Comparison of ENCODE assay signal across 24 cellular contexts in the genomic region with DNA sequence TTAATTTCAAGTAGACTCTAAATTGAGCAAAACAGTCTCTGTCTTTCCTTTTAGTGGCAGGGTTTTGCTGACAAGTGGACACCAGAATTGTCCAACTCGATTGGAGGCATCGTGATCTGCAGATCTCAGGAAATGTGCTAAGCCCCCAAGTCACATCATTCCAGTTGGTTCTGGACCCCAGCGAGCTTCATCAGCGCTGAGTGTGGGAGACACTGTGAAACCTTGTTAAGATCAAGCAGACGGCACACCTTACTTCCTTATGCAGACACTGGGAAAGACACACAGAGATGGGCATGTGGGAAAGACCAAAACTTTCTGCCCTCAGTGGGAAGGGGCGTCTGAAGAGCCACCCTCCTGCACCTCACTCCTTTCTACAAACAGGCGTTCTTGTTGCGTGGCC.
DNase-seq lines count a peak whose midpoint lies in the region; TF ChIP-seq lines count a peak whose summit lies in the region.
"Had no signal": no experiment of that assay in that cellular context is flagged by ENCODE, and none has a peak within 500 bp of the region (broad histone marks: within the 10 kb centered on the region; RNA-seq: fewer than 3 reads in every experiment).

No MANE protein-coding gene starts in this region.

- H3K9me2 ChIP-seq in GM23248 (ENCODE audit: insufficient read depth): no peaks in the 10 kb centered on the region
- no peaks in the 10 kb centered on the region for H3K9me2 ChIP-seq in PC-9 (ENCODE audit: insufficient read depth)

- no peak for TF ChIP-seq POLR2A in esophagus muscularis mucosa (IDR thresholded peaks at IDR 0.05; ENCODE audit: low read depth)

- H3K79me2 ChIP-seq in trophoblast cell (ENCODE audit: control insufficient read depth, insufficient read depth, low read length, poor library complexity) (no peaks in the 10 kb centered on the region), GM23248 (ENCODE audit: insufficient read depth) (no peaks in the 10 kb centered on the region), PC-9 (ENCODE audit: low read depth) (no peaks in the 10 kb centered on the region)

- no peak overlapping the region for H2BK12ac ChIP-seq in trophoblast cell (ENCODE audit: low read length)

- H3K4me1 ChIP-seq in BLaER1 treated with 17β-estradiol and CSF1 and Interleukin-3, amounts not matched to agents 10 nM and 100 nM: peaks cover 0 to 73% (median 36%) of the 10 kb centered on the region in 10 experiments; a peak in 16 of 20 replicates
- H3K4me1 ChIP-seq in esophagus muscularis mucosa (no peaks in the 10 kb centered on the region), trophoblast cell (ENCODE audit: control insufficient read depth in 1 of 2, insufficient read depth in 2 of 2, low read length in 2 of 2) (no peaks in the 10 kb centered on the region), GM23248 (ENCODE audit: insufficient read depth) (no peaks in the 10 kb centered on the region), PC-9 (replicated peaks; ENCODE audit: insufficient read depth) (no peaks in the 10 kb centered on the region)
- H3K4me1 ChIP-seq: BE2C had no signal

- no peak overlapping the region for H3K9ac ChIP-seq in BLaER1 treated with 17β-estradiol and CSF1 and Interleukin-3, amounts not matched to agents 10 nM and 100 nM
- H3K9ac ChIP-seq in trophoblast cell (ENCODE audit: low read length) (no peak overlapping the region), GM23248 (no peak overlapping the region)

- no peak overlapping the region for H3K27ac Mint-ChIP-seq in activated naive CD8-positive, alpha-beta T cell treated with anti-CD3 and anti-CD28 coated beads for 36 hours
- H3K27ac Mint-ChIP-seq: CD14-positive monocyte; CD4-positive, alpha-beta memory T cell; CD4-positive, CD25-positive, alpha-beta regulatory T cell; CD8-positive, alpha-beta memory T cell had no signal

- in situ Hi-C loops in GM23248 (cut with MboI): no loop called here

- POLR2A ChIA-PET in PC-9 (lab: Charles Lee; ENCODE audit: unreplicated experiment): no interaction called here

- no peaks in the 10 kb centered on the region for H3K79me1 ChIP-seq in trophoblast cell (ENCODE audit: low read length)

- H3K4me2 ChIP-seq in BLaER1 treated with 17β-estradiol and CSF1 and Interleukin-3, amounts not matched to agents 10 nM and 100 nM: peak overlapping the region in 7 of 11 experiments; percentile 5 to 62 (median 53); a peak in 11 of 22 replicates
- H3K4me2 ChIP-seq in trophoblast cell (ENCODE audit: low read length): no peak overlapping the region
- H3K4me2 ChIP-seq in GM23248 (ENCODE audit: unreplicated experiment): no peak overlapping the region
- no peak overlapping the region for H3K4me2 ChIP-seq in PC-9

- DNase-seq in esophagus muscularis mucosa (ENCODE audit: extremely low spot score) (peak; percentile 74), trophoblast cell (no peak), GM23248 (no peak), NAMALWA (ENCODE audit: low spot score) (no peak), PC-9 (no peak)
- no peak for DNase-seq in activated naive CD8-positive, alpha-beta T cell treated with anti-CD3 and anti-CD28 coated beads for 36 hours
- DNase-seq: 8988T; ACHN; BE2C; C1 segment of cervical spinal cord; CD4-positive, alpha-beta memory T cell; CD4-positive, CD25-positive, alpha-beta regulatory T cell; CD8-positive, alpha-beta memory T cell; COR-L47; DMS 273 treated with DMSO at 0.1 percent for 48 hours; DMS153; DMS53; DMS79; DND-41; EL; GDM1 had no signal

- no peak for TF ChIP-seq CTCF in esophagus muscularis mucosa (IDR thresholded peaks at IDR 0.05)
- TF ChIP-seq CTCF in PC-9 (conservative IDR thresholded peaks at IDR 0.05): no peak

- H2AK5ac ChIP-seq in trophoblast cell (ENCODE audit: low read length): no peak overlapping the region

- H3K36me3 Mint-ChIP-seq in activated naive CD8-positive, alpha-beta T cell treated with anti-CD3 and anti-CD28 coated beads for 36 hours: no peaks in the 10 kb centered on the region
- H3K36me3 Mint-ChIP-seq: CD14-positive monocyte; CD4-positive, alpha-beta memory T cell; CD4-positive, CD25-positive, alpha-beta regulatory T cell; CD8-positive, alpha-beta memory T cell had no signal

- no peak overlapping the region for H3K4me3 Mint-ChIP-seq in activated naive CD8-positive, alpha-beta T cell treated with anti-CD3 and anti-CD28 coated beads for 36 hours
- H3K4me3 Mint-ChIP-seq: CD14-positive monocyte; CD4-positive, alpha-beta memory T cell; CD4-positive, CD25-positive, alpha-beta regulatory T cell; CD8-positive, alpha-beta memory T cell had no signal

- H2BK120ac ChIP-seq in trophoblast cell (ENCODE audit: insufficient read depth, low read length, poor library complexity): no peak overlapping the region

- no peaks in the 10 kb centered on the region for H3K36me3 ChIP-seq in BLaER1 treated with 17β-estradiol and CSF1 and Interleukin-3, amounts not matched to agents 10 nM and 100 nM
- H3K36me3 ChIP-seq in esophagus muscularis mucosa (no peaks in the 10 kb centered on the region), trophoblast cell (ENCODE audit: control insufficient read depth in 1 of 2, insufficient read depth in 2 of 2, low read length in 2 of 2) (no peaks in the 10 kb centered on the region), GM23248 (ENCODE audit: low read depth) (no peaks in the 10 kb centered on the region), PC-9 (ENCODE audit: low read depth) (no peaks in the 10 kb centered on the region)
- H3K36me3 ChIP-seq: BE2C had no signal

- no peak overlapping the region for H3K14ac ChIP-seq in trophoblast cell (ENCODE audit: low read length)

- H3K18ac ChIP-seq in trophoblast cell (ENCODE audit: low read length): no peak overlapping the region

- no peak overlapping the region for H3K4ac ChIP-seq in trophoblast cell (ENCODE audit: low read depth, low read length)

- peaks cover 0 to 3% (median 0%) of the 10 kb centered on the region in 11 experiments; a peak in 2 of 22 replicates for H3K9me3 ChIP-seq in BLaER1 treated with 17β-estradiol and CSF1 and Interleukin-3, amounts not matched to agents 10 nM and 100 nM (replicated peaks in 1 of 11)
- no peaks in the 10 kb centered on the region for H3K9me3 ChIP-seq in esophagus muscularis mucosa
- H3K9me3 ChIP-seq in trophoblast cell (ENCODE audit: insufficient read depth, low read depth, low read length): no peaks in the 10 kb centered on the region
- no peaks in the 10 kb centered on the region for H3K9me3 ChIP-seq in GM23248 (ENCODE audit: low read depth)
- H3K9me3 ChIP-seq in PC-9 (ENCODE audit: insufficient read depth, low read depth): no peaks in the 10 kb centered on the region
- H3K9me3 ChIP-seq: BE2C had no signal

- 84% methylated on average over 8 of the region's 8 CpGs for WGBS in esophagus muscularis mucosa
- WGBS in trophoblast cell (ENCODE audit: extremely low coverage, insufficient coverage, insufficient read length): no CpG with 5 or more reads among the region's 8 CpGs
- 30 to 32% methylated on average over 8 of the region's 8 CpGs for WGBS in GM23248 (ENCODE audit: low coverage in 1 of 2, low lambda C conversion rate in 2 of 2, missing lambda C conversion rate in 2 of 2), 2 experiments

- peaks cover 13% of the 10 kb centered on the region for H3K27me3 Mint-ChIP-seq in activated naive CD8-positive, alpha-beta T cell treated with anti-CD3 and anti-CD28 coated beads for 36 hours
- H3K27me3 Mint-ChIP-seq: CD4-positive, CD25-positive, alpha-beta regulatory T cell had no signal

- H3K23ac ChIP-seq in trophoblast cell (ENCODE audit: low read length): no peak overlapping the region

- no peak overlapping the region for H3K27ac ChIP-seq in BLaER1 treated with 17β-estradiol and CSF1 and Interleukin-3, amounts not matched to agents 10 nM and 100 nM
- H3K27ac ChIP-seq in esophagus muscularis mucosa (replicated peaks in 1 of 4) (no peak overlapping the region), trophoblast cell (ENCODE audit: low read depth, low read length) (no peak overlapping the region), GM23248 (no peak overlapping the region), PC-9 (no peak overlapping the region)

- no peak overlapping the region for H4K8ac ChIP-seq in trophoblast cell (ENCODE audit: low read depth, low read length)

- no peaks in the 10 kb centered on the region for H3K27me3 ChIP-seq in BLaER1 treated with 17β-estradiol and CSF1 and Interleukin-3, amounts not matched to agents 10 nM and 100 nM
- H3K27me3 ChIP-seq in esophagus muscularis mucosa: peaks cover 0 to 33% (median 0%) of the 10 kb centered on the region in 4 donors
- no peaks in the 10 kb centered on the region for H3K27me3 ChIP-seq in trophoblast cell (ENCODE audit: insufficient read depth, low read length)
- H3K27me3 ChIP-seq in GM23248 (replicated peaks; ENCODE audit: insufficient read depth): no peaks in the 10 kb centered on the region
- no peaks in the 10 kb centered on the region for H3K27me3 ChIP-seq in PC-9 (ENCODE audit: insufficient read depth, low read depth)
- H3K27me3 ChIP-seq: BE2C had no signal

- H4K12ac ChIP-seq in trophoblast cell (ENCODE audit: low read depth, low read length): no peak overlapping the region

- intact Hi-C loops in esophagus muscularis mucosa (cut with DNase I): no loop called here
- intact Hi-C loops in PC-9 (cut with micrococcal nuclease; ENCODE audit: unreplicated experiment): no loop called here

- TF ChIP-seq EP300 in esophagus muscularis mucosa (IDR thresholded peaks at IDR 0.05): no peak

- no TSS peak for BruUV-seq in PC-9 (replicated peaks; lab: Mats Ljungman, UMichigan)

- no peak overlapping the region for H2BK5ac ChIP-seq in trophoblast cell (ENCODE audit: low read depth, low read length, poor library complexity)

- H4K91ac ChIP-seq in trophoblast cell (ENCODE audit: low read depth, low read length): no peak overlapping the region

- no peak overlapping the region for H2AFZ ChIP-seq in trophoblast cell (ENCODE audit: insufficient read depth, low read length, poor library complexity)
- no peak overlapping the region for H2AFZ ChIP-seq in GM23248
- no peak overlapping the region for H2AFZ ChIP-seq in PC-9

- no peaks in the 10 kb centered on the region for H3K9me3 Mint-ChIP-seq in activated naive CD8-positive, alpha-beta T cell treated with anti-CD3 and anti-CD28 coated beads for 36 hours

- H3F3A ChIP-seq in GM23248 (ENCODE audit: insufficient read depth): no peaks in the 10 kb centered on the region
- no peaks in the 10 kb centered on the region for H3F3A ChIP-seq in PC-9 (ENCODE audit: insufficient read depth, low read depth)

- CTCF ChIA-PET in PC-9 (lab: Charles Lee): no interaction called here

- no peak overlapping the region for H3K4me3 ChIP-seq in BLaER1 treated with 17β-estradiol and CSF1 and Interleukin-3, amounts not matched to agents 10 nM and 100 nM
- H3K4me3 ChIP-seq in esophagus muscularis mucosa (no peak overlapping the region), trophoblast cell (ENCODE audit: low read depth, low read length) (peak overlapping the region; percentile 23), GM23248 (no peak overlapping the region), PC-9 (no peak overlapping the region)
- H3K4me3 ChIP-seq: GM12878 had no signal

- H4K20me1 ChIP-seq in BLaER1 treated with 17β-estradiol and CSF1 and Interleukin-3, amounts not matched to agents 10 nM and 100 nM: no peaks in the 10 kb centered on the region
- H4K20me1 ChIP-seq in GM23248 (ENCODE audit: insufficient read depth) (no peaks in the 10 kb centered on the region), PC-9 (ENCODE audit: insufficient read depth) (no peaks in the 10 kb centered on the region)

- no peaks in the 10 kb centered on the region for H3K4me1 Mint-ChIP-seq in activated naive CD8-positive, alpha-beta T cell treated with anti-CD3 and anti-CD28 coated beads for 36 hours
- H3K4me1 Mint-ChIP-seq: CD14-positive monocyte; CD4-positive, alpha-beta memory T cell; CD4-positive, CD25-positive, alpha-beta regulatory T cell; CD8-positive, alpha-beta memory T cell had no signal

Comparison
In these comparisons a context has a peak if more than half of its experiments do, and no peak if none do; other contexts are left out.
1. H3K4me2 ChIP-seq: peak in BLaER1 treated with 17β-estradiol and CSF1 and Interleukin-3, amounts not matched to agents 10 nM and 100 nM (7 of 11); none in trophoblast cell (single experiment), GM23248 (single experiment) and PC-9 (single experiment).